In genomic region chr11:130426223-130427048, GRCh38 we compare ENCODE assay signal across 12 cellular contexts. TPM values are rescaled to one million over a fixed set of nuclear protein-coding genes. Genes with fewer than 3 reads are reported as not detected.
DNase-seq lines count a peak whose midpoint lies in the region; ATAC-seq and TF ChIP-seq lines count a peak whose summit lies in the region.
"Had no signal": no experiment of that assay in that cellular context is flagged by ENCODE, and none has a peak within 500 bp of the region (broad histone marks: within the 10 kb centered on the region; RNA-seq: fewer than 3 reads in every experiment).

No MANE protein-coding gene starts in this region.

- no peaks in the 10 kb centered on the region for H3K9me2 ChIP-seq in GM23338 (ENCODE audit: insufficient read depth)

- H3K36me3 Mint-ChIP-seq in GM23338 (ENCODE audit: low read depth) (peaks cover 24% of the 10 kb centered on the region), WTC11 (no peaks in the 10 kb centered on the region), immature natural killer cell (peaks cover 0 to 6% (median 0%) of the 10 kb centered on the region in 3 donors)
- H3K36me3 Mint-ChIP-seq: activated CD4-positive, alpha-beta memory T cell treated with anti-CD3 and anti-CD28 coated beads for 36 hours; T-cell had no signal

- peaks cover 44% of the 10 kb centered on the region for H3K27me3 ChIP-seq in GM23338 (ENCODE audit: insufficient read depth)

- DNase-seq in GM23338 (ENCODE audit: low spot score) = no peak
- DNase-seq in WTC11 (ENCODE audit: low spot score) = no peak
- no peak for DNase-seq in immature natural killer cell
- peak; percentile 63 for DNase-seq in putamen (ENCODE audit: low spot score)
- DNase-seq in stimulated activated CD4-positive, alpha-beta T cell treated with anti-CD3 and anti-CD28 coated beads, Interleukin-12 subunit alpha, Interleukin-12 subunit beta, amount 100 ng/mL, for 4 hours = no peak
- no peak for DNase-seq in NOMO-1 (lab: John Stamatoyannopoulos, UW; ENCODE audit: unreplicated experiment in 2 of 2)
- no peak for DNase-seq in stimulated activated CD4-positive, alpha-beta T cell treated with anti-CD3 and anti-CD28 coated beads, Interleukin-2, amount 100 ng/mL, for 48 hours
- no peak for DNase-seq in NCI-H82 treated with DMSO at 0.1 percent for 48 hours (lab: John Stamatoyannopoulos, UW; ENCODE audit: unreplicated experiment)
- DNase-seq: activated CD4-positive, alpha-beta memory T cell treated with anti-CD3 and anti-CD28 coated beads for 36 hours; MV-4-11; stimulated activated CD4-positive, alpha-beta T cell treated with anti-CD3 and anti-CD28 coated beads, Interleukin-2, amount 100 ng/mL, for 24 hours; T-cell had no signal

- H2AFZ ChIP-seq in GM23338 = no peak overlapping the region; the same call in 1 of the 2 replicates

- H3K79me2 ChIP-seq in GM23338 (replicated peaks; ENCODE audit: insufficient read depth) = no peaks in the 10 kb centered on the region

- CTCF ChIA-PET in WTC11 (lab: Charles Lee) = interaction anchor here (0.9 to 3.0 kb wide), 4 partner anchors 17 to 214 kb away, joined by 3 to 13 read pairs (median 8); no protein-coding TSS in a partner anchor

- no peaks in the 10 kb centered on the region for H3K9me3 Mint-ChIP-seq in GM23338
- H3K9me3 Mint-ChIP-seq in WTC11 = no peaks in the 10 kb centered on the region
- no peaks in the 10 kb centered on the region for H3K9me3 Mint-ChIP-seq in immature natural killer cell
- H3K9me3 Mint-ChIP-seq: activated CD4-positive, alpha-beta memory T cell treated with anti-CD3 and anti-CD28 coated beads for 36 hours; T-cell had no signal

- no peaks in the 10 kb centered on the region for H4K20me1 ChIP-seq in GM23338 (replicated peaks; ENCODE audit: insufficient read depth)

- POLR2A ChIA-PET in WTC11 (lab: Charles Lee) = no interaction called here

- H3K4me1 ChIP-seq in GM23338 (ENCODE audit: insufficient read depth) = peaks cover 16% of the 10 kb centered on the region; the same call in 1 of the 2 replicates

- H3K4me3 Mint-ChIP-seq in GM23338 (peak overlapping the region; percentile 64), WTC11 (peak overlapping the region; percentile 69), immature natural killer cell (peak overlapping the region in 4 of 5 donors; percentile 26 to 73 (median 68))
- H3K4me3 Mint-ChIP-seq: activated CD4-positive, alpha-beta memory T cell treated with anti-CD3 and anti-CD28 coated beads for 36 hours had no signal

- ATAC-seq in GM23338 = no peak
- ATAC-seq in WTC11 = no peak
- ATAC-seq: T-cell had no signal

- TF ChIP-seq CTCF in GM23338 (conservative IDR thresholded peaks at IDR 0.05; ENCODE audit: low read depth in 2 of 2) (no peak), WTC11 (IDR thresholded peaks at IDR 0.05) (no peak)

- no peaks in the 10 kb centered on the region for H3K36me3 ChIP-seq in GM23338 (ENCODE audit: insufficient read depth)

- H3K4me1 Mint-ChIP-seq in GM23338 (peaks cover 28% of the 10 kb centered on the region), WTC11 (peaks cover 25% of the 10 kb centered on the region), immature natural killer cell (peaks cover 15 to 19% of the 10 kb centered on the region in 2 donors)

- H3K27ac ChIP-seq in GM23338 (ENCODE audit: low read depth) = no peak overlapping the region

- H3K4me2 ChIP-seq in GM23338 = peak overlapping the region; percentile 90

- peaks cover 15% of the 10 kb centered on the region for H3F3A ChIP-seq in GM23338 (replicated peaks; ENCODE audit: low read depth)

- H3K27me3 Mint-ChIP-seq in GM23338 (ENCODE audit: insufficient read depth, low read depth, poor library complexity) (peaks cover 55% of the 10 kb centered on the region), WTC11 (ENCODE audit: low read depth) (peaks cover 46% of the 10 kb centered on the region), immature natural killer cell (ENCODE audit: low read depth in 3 of 3) (peaks cover 24 to 32% (median 28%) of the 10 kb centered on the region in 3 donors)

- H3K27ac Mint-ChIP-seq in GM23338 (no peak overlapping the region), WTC11 (no peak overlapping the region), immature natural killer cell (no peak overlapping the region)
- H3K27ac Mint-ChIP-seq: activated CD4-positive, alpha-beta memory T cell treated with anti-CD3 and anti-CD28 coated beads for 36 hours had no signal

- peak overlapping the region; percentile 66; the same call in 1 of the 2 replicates for H3K4me3 ChIP-seq in GM23338

TF ChIP-seq in GM23338, 12 proteins besides CTCF, POLR2A, EP300 and RAD21 (continues in another document):
- TF ChIP-seq REST (IDR thresholded peaks at IDR 0.05; ENCODE audit: unreplicated experiment) = no peak
- no peak for TF ChIP-seq NANOG (IDR thresholded peaks at IDR 0.05; ENCODE audit: borderline replicate concordance)
- no peak for TF ChIP-seq STAT1 (IDR thresholded peaks at IDR 0.05; ENCODE audit: unreplicated experiment)

TF ChIP-seq in WTC11, 78 proteins besides CTCF, POLR2A, EP300 and RAD21:
- TF ChIP-seq MYBL2 (CRISPR knock-in tag; IDR thresholded peaks at IDR 0.05) (no peak), ZNF396 (CRISPR knock-in tag; IDR thresholded peaks at IDR 0.05; ENCODE audit: borderline replicate concordance) (no peak)

RNA-seq across cellular contexts. Expression of gene ADAMTS8, which starts 2.0 kb away (rescaled TPM):
- 15.3 and 16.2 TPM in 2 replicates for total RNA-seq in GM23338 (2014; rRNA removed; shearing (Covaris generic))
- polyA plus RNA-seq in GM23338 (2016; fragmentation: Nextera tagmentation; extraction: Ambion mirVana) (7.5 and 7.7 TPM in 2 replicates), immature natural killer cell (under 1 TPM in 1 of 3 donors, not detected in 2; 0.18 TPM)
- total RNA-seq in WTC11 (2021) = 9.9 to 10.4 TPM (median 10.2 TPM) in 3 replicates
- total RNA-seq: activated CD4-positive, alpha-beta memory T cell treated with anti-CD3 and anti-CD28 coated beads for 36 hours had no signal

RNA-seq across cellular contexts. Expression of gene ADAMTS15, which starts 22.0 kb away (rescaled TPM):
- 5.6 and 7.7 TPM in 2 replicates for total RNA-seq in GM23338 (2014; rRNA removed; shearing (Covaris generic))
- polyA plus RNA-seq in GM23338 (2016; fragmentation: Nextera tagmentation; extraction: Ambion mirVana) (0.38 and 0.42 TPM in 2 replicates), immature natural killer cell (not detected)
- 3.1 to 3.7 TPM (median 3.2 TPM) in 3 replicates for total RNA-seq in WTC11 (2021)
- total RNA-seq: activated CD4-positive, alpha-beta memory T cell treated with anti-CD3 and anti-CD28 coated beads for 36 hours had no signal
